ENCODE assay signal across 25 cellular contexts in the genomic region with DNA sequence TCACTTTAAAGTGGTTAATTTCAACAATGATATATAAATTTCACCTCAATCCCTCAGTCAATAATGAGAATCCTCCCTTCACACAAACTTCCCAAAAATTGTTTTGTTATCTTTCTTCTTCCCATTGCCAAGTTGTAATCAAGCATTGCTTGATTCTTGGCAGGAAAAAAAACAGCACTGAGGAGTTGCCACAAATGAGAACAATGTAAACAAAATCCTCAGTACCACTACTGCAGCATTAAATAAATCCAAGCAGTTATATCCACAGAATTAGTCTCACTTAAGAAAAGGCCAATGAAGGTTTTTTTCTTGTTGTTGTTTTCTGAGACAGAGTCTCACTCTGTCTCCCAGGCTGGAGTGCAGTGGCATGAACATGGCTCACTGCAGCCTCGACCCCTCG. TPM values are rescaled to one million over a fixed set of nuclear protein-coding genes. Genes with fewer than 3 reads are reported as not detected.
DNase-seq lines count a peak whose midpoint lies in the region; ATAC-seq, FAIRE-seq and TF ChIP-seq lines count a peak whose summit lies in the region.
"Had no signal": no experiment of that assay in that cellular context is flagged by ENCODE, and none has a peak within 500 bp of the region (broad histone marks: within the 10 kb centered on the region; RNA-seq: fewer than 3 reads in every experiment).

No MANE protein-coding gene starts in this region.

- intact Hi-C loops in IMR-90 (cut with micrococcal nuclease) (no loop called here), K562 (cut with micrococcal nuclease) (no loop called here)

- H3K79me1 ChIP-seq in IMR-90 (ENCODE audit: low read depth in 1 of 2, low read length in 2 of 2), result peaks cover 11 to 51% of the 10 kb centered on the region in 2 experiments

- TF ChIP-seq POLR2A in IMR-90 (IDR thresholded peaks at IDR 0.05; ENCODE audit: low read depth, low read length) (no peak), K562 (conservative IDR thresholded peaks at IDR 0.05) (no peak)

- in situ Hi-C loops in IMR-90 (cut with MboI; ENCODE audit: low sequenced_read_pairs) (no loop called here), K562 (cut with MboI) (no loop called here)

- H3K14ac ChIP-seq in IMR-90 (replicated peaks; ENCODE audit: low read depth, low read length), result no peak overlapping the region

- no peak for TF ChIP-seq EP300 in K562 (IDR thresholded peaks at IDR 0.05; ENCODE audit: low read length)

- no peak overlapping the region for H4K5ac ChIP-seq in IMR-90 (ENCODE audit: low read depth, low read length)

- no peak overlapping the region for H2BK20ac ChIP-seq in IMR-90 (ENCODE audit: low read depth, low read length)

- H3K4me3 ChIP-seq in IMR-90 (ENCODE audit: insufficient read depth, low read depth, low read length), result no peak overlapping the region
- no peak overlapping the region for H3K4me3 ChIP-seq in K562
- no peak overlapping the region for H3K4me3 ChIP-seq in fibroblast of villous mesenchyme (ENCODE audit: low read depth, low read length)
- H3K4me3 ChIP-seq in smooth muscle cell, result no peak overlapping the region
- H3K4me3 ChIP-seq: A549; BLaER1 treated with 17β-estradiol and CSF1 and Interleukin-3, amounts not matched to agents 10 nM and 100 nM; GM12878 had no signal

- H3K9me1 ChIP-seq in IMR-90 (ENCODE audit: insufficient read depth, low read length) (no peaks in the 10 kb centered on the region; the same call in none of the 2 replicates), K562 (ENCODE audit: control insufficient read depth, insufficient read depth, low read length) (no peaks in the 10 kb centered on the region)

- H2BK5ac ChIP-seq in IMR-90 (ENCODE audit: low read depth, low read length, poor library complexity, severe bottlenecking), result no peak overlapping the region

- H3F3A ChIP-seq in smooth muscle cell (ENCODE audit: low read depth), result no peaks in the 10 kb centered on the region

- POLR2A ChIA-PET in IMR-90 (lab: Charles Lee; ENCODE audit: unreplicated experiment) (no interaction called here), K562 (lab: Yijun Ruan, JAX) (interaction anchor here (1.1 kb wide), 1 partner anchor 36 kb away, joined by 3 read pairs; no protein-coding TSS in a partner anchor)

- H2BK15ac ChIP-seq in IMR-90 (ENCODE audit: low read depth, low read length), result no peak overlapping the region

- H3K9ac ChIP-seq in IMR-90 (ENCODE audit: low read depth, low read length), result no peak overlapping the region
- H3K9ac ChIP-seq in K562 (ENCODE audit: insufficient read depth in 1 of 2, low read depth in 2 of 2, low read length in 2 of 2), result no peak overlapping the region
- H3K9ac ChIP-seq in smooth muscle cell (ENCODE audit: low read depth), result no peak overlapping the region
- H3K9ac ChIP-seq: BLaER1 treated with 17β-estradiol and CSF1 and Interleukin-3, amounts not matched to agents 10 nM and 100 nM had no signal

- no peak for FAIRE-seq in K562 (lab: Jason Lieb, UNC)
- FAIRE-seq: A549, D721Med, GM12878, GM18507, H1 had no signal

- BruUV-seq in IMR-90 (replicated peaks; lab: Mats Ljungman, UMichigan) (no TSS peak), K562 (replicated peaks; lab: Mats Ljungman, UMichigan) (no TSS peak)

- H2AK9ac ChIP-seq in IMR-90 (replicated peaks; ENCODE audit: low read depth, low read length, poor library complexity), result no peak overlapping the region

- no peak overlapping the region for H3K23ac ChIP-seq in IMR-90 (ENCODE audit: low read depth, low read length)

- H3K79me2 ChIP-seq in K562 (ENCODE audit: control insufficient read depth, insufficient read depth, low read length) (no peaks in the 10 kb centered on the region), smooth muscle cell (ENCODE audit: low read depth) (peaks cover 77% of the 10 kb centered on the region)

- no peak overlapping the region for H4K91ac ChIP-seq in IMR-90 (ENCODE audit: insufficient read depth, low read depth, low read length)

- TF ChIP-seq CTCF in IMR-90 (conservative IDR thresholded peaks at IDR 0.05; ENCODE audit: low read depth, low read length), result no peak
- TF ChIP-seq CTCF in K562 (IDR thresholded peaks at IDR 0.05 in 2 of 3, conservative IDR thresholded peaks at IDR 0.05 in 1 of 3; ENCODE audit: insufficient read depth in 2 of 3, low read depth in 1 of 3, low read length in 3 of 3), result no peak
- no peak for TF ChIP-seq CTCF in fibroblast of villous mesenchyme (IDR thresholded peaks at IDR 0.05; ENCODE audit: insufficient read depth, low read depth, low read length)
- no peak for TF ChIP-seq CTCF in smooth muscle cell (IDR thresholded peaks at IDR 0.05; ENCODE audit: borderline replicate concordance, insufficient read depth, poor library complexity, severe bottlenecking)

- peak; percentile 16 for DNase-seq in IMR-90
- DNase-seq in K562 (ENCODE audit: extremely low read depth in 1 of 4, low spot score in 3 of 4), result no peak
- peak; percentile 8 for DNase-seq in fibroblast of villous mesenchyme (ENCODE audit: low read depth)
- no peak for DNase-seq in smooth muscle cell (lab: John Stamatoyannopoulos, UW; ENCODE audit: unreplicated experiment)
- no peak for DNase-seq in NCI-H2227 treated with DMSO at 0.1 percent for 48 hours (lab: John Stamatoyannopoulos, UW)
- DNase-seq: 8988T; ACHN; AML-193; BE2C; CD4-positive, alpha-beta T cell; CD8-positive, alpha-beta memory T cell; DMS 273 treated with DMSO at 0.1 percent for 48 hours; DMS79; EL; GDM1; H7; HCEC 1CT had no signal

- H2AK5ac ChIP-seq in IMR-90 (ENCODE audit: low read depth, low read length), result no peak overlapping the region

- ATAC-seq in IMR-90 (ENCODE audit: low read depth) (peak; percentile 51), K562 (no peak), GM18502 (IDR thresholded peaks at IDR 0.05; ENCODE audit: poor library complexity, unreplicated experiment) (no peak), GM21717 (IDR thresholded peaks at IDR 0.05; ENCODE audit: unreplicated experiment) (no peak)
- ATAC-seq: A549, GM12878 had no signal

- H3K4me2 ChIP-seq in IMR-90 (ENCODE audit: low read depth, low read length), result no peak overlapping the region
- no peak overlapping the region for H3K4me2 ChIP-seq in K562 (ENCODE audit: insufficient read depth, low read length)
- H3K4me2 ChIP-seq in smooth muscle cell, result no peak overlapping the region
- H3K4me2 ChIP-seq: A549; BLaER1 treated with 17β-estradiol and CSF1 and Interleukin-3, amounts not matched to agents 10 nM and 100 nM had no signal

- CTCF ChIA-PET in IMR-90 (lab: Yijun Ruan, JAX) (no interaction called here), K562 (lab: Yijun Ruan, JAX; ENCODE audit: low intra/inter-chr PET ratio) (no interaction called here)

- H3K9me3 ChIP-seq in IMR-90 (ENCODE audit: control insufficient read depth, insufficient read depth, low read length) (no peaks in the 10 kb centered on the region), K562 (replicated peaks; ENCODE audit: control insufficient read depth, insufficient read depth, low read depth, low read length) (no peaks in the 10 kb centered on the region), smooth muscle cell (replicated peaks; ENCODE audit: low read depth) (no peaks in the 10 kb centered on the region)
- H3K9me3 ChIP-seq: A549, BE2C had no signal

- H4K20me1 ChIP-seq in IMR-90 (ENCODE audit: insufficient read depth, low read length) (peaks cover 4% of the 10 kb centered on the region; the same call in 1 of the 2 replicates), K562 (replicated peaks; ENCODE audit: control insufficient read depth, insufficient read depth, low read length) (no peaks in the 10 kb centered on the region), smooth muscle cell (ENCODE audit: low read depth) (peaks cover 100% of the 10 kb centered on the region)

- TF ChIP-seq RAD21 in IMR-90 (IDR thresholded peaks at IDR 0.05; ENCODE audit: low read length), result no peak
- TF ChIP-seq RAD21 in K562 (CRISPR knock-in tag; conservative IDR thresholded peaks at IDR 0.05 in 1 of 2, IDR thresholded peaks at IDR 0.05 in 1 of 2), result no peak

- H3K56ac ChIP-seq in IMR-90 (ENCODE audit: extremely low read depth, insufficient read depth, low read length), result no peak overlapping the region

- no peak overlapping the region for H4K8ac ChIP-seq in IMR-90 (ENCODE audit: low read depth in 2 of 2, low read length in 2 of 2)

- H2BK120ac ChIP-seq in IMR-90 (ENCODE audit: low read depth, low read length), result no peak overlapping the region

- no peak overlapping the region for H3K4ac ChIP-seq in IMR-90 (ENCODE audit: low read depth, low read length)

- peaks cover 3% of the 10 kb centered on the region; the same call in 1 of the 2 replicates for H3K4me1 ChIP-seq in IMR-90 (ENCODE audit: control insufficient read depth, insufficient read depth, low read length)
- H3K4me1 ChIP-seq in K562 (replicated peaks in 1 of 2; ENCODE audit: control insufficient read depth in 2 of 2, insufficient read depth in 2 of 2, low read length in 2 of 2), result peaks cover 0 to 6% of the 10 kb centered on the region in 2 experiments; a peak in 1 of 5 replicates
- H3K4me1 ChIP-seq in smooth muscle cell (ENCODE audit: low read depth), result no peaks in the 10 kb centered on the region
- H3K4me1 ChIP-seq: BE2C had no signal

- no peak overlapping the region for H3K18ac ChIP-seq in IMR-90 (ENCODE audit: low read depth, low read length)

- WGBS in IMR-90 (ENCODE audit: extremely low coverage in 2 of 2, insufficient read length in 1 of 2), 2 experiments, result no CpG with 5 or more reads among the region's 2 CpGs
- WGBS in K562 (ENCODE audit: insufficient coverage, low coverage, missing lambda C conversion rate), result 58% methylated on average over 2 of the region's 2 CpGs
- WGBS in smooth muscle cell (ENCODE audit: low lambda C conversion rate), result 96% methylated on average over 2 of the region's 2 CpGs

- no peak overlapping the region for H2AFZ ChIP-seq in IMR-90 (replicated peaks; ENCODE audit: low read length, poor library complexity)
- H2AFZ ChIP-seq in K562 (ENCODE audit: low read depth, low read length), result no peak overlapping the region
- no peak overlapping the region for H2AFZ ChIP-seq in smooth muscle cell (ENCODE audit: low read depth)

- no peak overlapping the region for H3K27ac ChIP-seq in IMR-90 (ENCODE audit: insufficient read depth, low read length)
- H3K27ac ChIP-seq in K562 (ENCODE audit: extremely low read depth, low read depth, low read length), result no peak overlapping the region
- no peak overlapping the region for H3K27ac ChIP-seq in smooth muscle cell (ENCODE audit: low read depth)
- H3K27ac ChIP-seq: A549; BLaER1 treated with 17β-estradiol and CSF1 and Interleukin-3, amounts not matched to agents 10 nM and 100 nM had no signal

- H3K36me3 ChIP-seq in IMR-90 (ENCODE audit: control insufficient read depth, insufficient read depth, low read length), result no peaks in the 10 kb centered on the region
- no peaks in the 10 kb centered on the region for H3K36me3 ChIP-seq in K562 (ENCODE audit: control insufficient read depth, insufficient read depth, low read length)
- no peaks in the 10 kb centered on the region for H3K36me3 ChIP-seq in smooth muscle cell (ENCODE audit: low read depth)
- H3K36me3 ChIP-seq: BE2C had no signal

- dilution Hi-C loops in IMR-90 (cut with HindIII; ENCODE audit: low sequenced_read_pairs, unreplicated experiment), result no loop called here

- H3K27me3 ChIP-seq in IMR-90 (ENCODE audit: control insufficient read depth, insufficient read depth, low read length) (no peaks in the 10 kb centered on the region), K562 (ENCODE audit: control insufficient read depth in 2 of 2, insufficient read depth in 2 of 2, low read length in 2 of 2) (no peaks in the 10 kb centered on the region), smooth muscle cell (ENCODE audit: low read depth) (no peaks in the 10 kb centered on the region)
- H3K27me3 ChIP-seq: BE2C; BLaER1 treated with 17β-estradiol and CSF1 and Interleukin-3, amounts not matched to agents 10 nM and 100 nM had no signal

RNA-seq across cellular contexts. Expression of gene FAM168A, which starts 38.2 kb away (rescaled TPM):
- 13.1 and 13.6 TPM in 2 replicates for total RNA-seq in IMR-90 (2012; rRNA removed)
- 22.8 and 25.9 TPM in 2 replicates for polyA plus RNA-seq in IMR-90 (2012; rRNA removed)
- polyA plus RNA-seq in IMR-90 (2012; cell fraction: cytosol; rRNA removed), result 6.5 and 14.4 TPM in 2 replicates
- 38.0 and 40.8 TPM in 2 replicates for polyA plus RNA-seq in IMR-90 (2012; cell fraction: nucleus; rRNA removed; ENCODE audit: low replicate concordance)
- total RNA-seq in K562 (2011; cell fraction: chromatin; rRNA removed; ENCODE audit: low replicate concordance), result 6.6 and 8.0 TPM in 2 replicates
- total RNA-seq in K562 (2011; cell fraction: nucleolus; rRNA removed), result 3.7 and 4.7 TPM in 2 replicates
- total RNA-seq in K562 (2011; cell fraction: nucleoplasm; rRNA removed), result 8.6 and 13.1 TPM in 2 replicates
- total RNA-seq in K562 (2014; rRNA removed), result 2.5 and 2.7 TPM in 2 replicates
- total RNA-seq in K562 (2014; rRNA removed; fragmentation: Illumina TruSeq; extraction: Trizol), result 2.6 and 2.9 TPM in 2 replicates
- 3.5 and 4.4 TPM in 2 replicates for total RNA-seq in K562 (2015; rRNA removed; fragmentation: Illumina TruSeq; extraction: Trizol)
- 7.1 and 7.2 TPM in 2 replicates for total RNA-seq in K562 (2021)
- 3.0 and 4.8 TPM in 2 replicates for polyA plus RNA-seq in K562 (2011; rRNA removed)
- 4.2 and 4.7 TPM in 2 replicates for polyA plus RNA-seq in K562 (2011; cell fraction: cytosol; rRNA removed)
- 10.6 and 13.9 TPM in 2 replicates for polyA plus RNA-seq in K562 (2011; cell fraction: nucleus; rRNA removed)
- polyA plus RNA-seq in K562 (2012), result 5.3 and 8.3 TPM in 2 replicates
- polyA plus RNA-seq in K562 (2014; fragmentation: Illumina TruSeq; extraction: Trizol), result 4.8 TPM in 2 replicates
- polyA plus RNA-seq in K562 (2014; fragmentation: Nextera tagmentation; extraction: Ambion mirVana), result under 1 TPM; 0.44 to 0.69 TPM
- 2.5 and 3.5 TPM in 2 replicates for polyA plus RNA-seq in K562 (2014; rRNA removed)
- 3.7 and 4.9 TPM in 2 replicates for polyA minus RNA-seq in K562 (2011; rRNA and poly(A)+ RNA removed)
- 3.2 and 3.5 TPM in 2 replicates for polyA minus RNA-seq in K562 (2011; cell fraction: cytosol; rRNA and poly(A)+ RNA removed)
- 3.6 and 4.6 TPM in 2 replicates for polyA minus RNA-seq in K562 (2011; cell fraction: nucleus; rRNA and poly(A)+ RNA removed)
- 22.5 and 23.5 TPM in 2 replicates for total RNA-seq in fibroblast of villous mesenchyme
- total RNA-seq in smooth muscle cell, result 32.5 and 39.3 TPM in 2 replicates
- 10.8 and 13.0 TPM in 2 replicates for polyA plus RNA-seq in smooth muscle cell

Comparison
In these comparisons a context has a peak if more than half of its experiments do, and no peak if none do; other contexts are left out.
1. DNase-seq: peak in IMR-90 (single experiment) and fibroblast of villous mesenchyme (single experiment); none in K562 (0 of 4), smooth muscle cell (single experiment) and NCI-H2227 treated with DMSO at 0.1 percent for 48 hours (single experiment).